Comparison of ENCODE assay signal across 1 cellular context in the genomic region with DNA sequence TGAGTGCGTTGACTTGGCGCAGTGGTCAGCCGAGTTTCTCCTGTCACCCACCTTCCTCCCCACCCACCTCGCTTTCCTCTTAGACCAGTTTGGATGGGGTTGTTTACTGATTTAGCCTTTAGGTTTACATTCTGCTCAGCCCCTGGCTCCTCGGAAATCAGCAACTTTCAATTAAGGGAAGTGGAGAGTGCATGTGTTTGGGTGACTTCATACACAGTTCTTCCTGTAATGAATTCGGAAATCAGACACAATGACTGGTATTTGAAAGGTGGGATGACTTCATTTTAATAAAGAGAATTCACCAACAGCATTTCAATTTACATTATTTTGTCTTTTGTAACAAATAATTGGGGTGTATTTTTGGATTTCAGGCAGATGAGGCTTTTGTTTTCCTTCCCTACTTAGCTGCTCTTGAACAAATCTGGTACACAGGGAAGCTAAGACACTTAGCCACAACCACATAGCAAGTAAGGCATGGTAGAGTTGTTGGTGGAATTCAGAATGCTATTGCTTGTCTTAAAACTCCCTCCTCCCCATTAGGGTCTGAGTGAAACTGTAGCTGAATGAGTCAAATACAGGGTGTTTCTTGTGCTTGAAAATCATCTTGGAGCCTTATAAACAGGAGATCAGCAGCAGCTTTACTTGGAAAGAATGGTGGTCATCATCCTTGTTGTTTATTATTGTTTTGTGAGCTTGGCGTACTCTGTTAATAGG.
TF ChIP-seq lines count a peak whose summit lies in the region.

No MANE protein-coding gene starts in this region.

TF ChIP-seq in GM23338, 12 proteins besides CTCF, POLR2A, EP300 and RAD21 (continued from another document):
- no peak for TF ChIP-seq CREB1 (CRISPR knock-in tag; IDR thresholded peaks at IDR 0.05; ENCODE audit: low read depth)
- TF ChIP-seq, protein P1, sequence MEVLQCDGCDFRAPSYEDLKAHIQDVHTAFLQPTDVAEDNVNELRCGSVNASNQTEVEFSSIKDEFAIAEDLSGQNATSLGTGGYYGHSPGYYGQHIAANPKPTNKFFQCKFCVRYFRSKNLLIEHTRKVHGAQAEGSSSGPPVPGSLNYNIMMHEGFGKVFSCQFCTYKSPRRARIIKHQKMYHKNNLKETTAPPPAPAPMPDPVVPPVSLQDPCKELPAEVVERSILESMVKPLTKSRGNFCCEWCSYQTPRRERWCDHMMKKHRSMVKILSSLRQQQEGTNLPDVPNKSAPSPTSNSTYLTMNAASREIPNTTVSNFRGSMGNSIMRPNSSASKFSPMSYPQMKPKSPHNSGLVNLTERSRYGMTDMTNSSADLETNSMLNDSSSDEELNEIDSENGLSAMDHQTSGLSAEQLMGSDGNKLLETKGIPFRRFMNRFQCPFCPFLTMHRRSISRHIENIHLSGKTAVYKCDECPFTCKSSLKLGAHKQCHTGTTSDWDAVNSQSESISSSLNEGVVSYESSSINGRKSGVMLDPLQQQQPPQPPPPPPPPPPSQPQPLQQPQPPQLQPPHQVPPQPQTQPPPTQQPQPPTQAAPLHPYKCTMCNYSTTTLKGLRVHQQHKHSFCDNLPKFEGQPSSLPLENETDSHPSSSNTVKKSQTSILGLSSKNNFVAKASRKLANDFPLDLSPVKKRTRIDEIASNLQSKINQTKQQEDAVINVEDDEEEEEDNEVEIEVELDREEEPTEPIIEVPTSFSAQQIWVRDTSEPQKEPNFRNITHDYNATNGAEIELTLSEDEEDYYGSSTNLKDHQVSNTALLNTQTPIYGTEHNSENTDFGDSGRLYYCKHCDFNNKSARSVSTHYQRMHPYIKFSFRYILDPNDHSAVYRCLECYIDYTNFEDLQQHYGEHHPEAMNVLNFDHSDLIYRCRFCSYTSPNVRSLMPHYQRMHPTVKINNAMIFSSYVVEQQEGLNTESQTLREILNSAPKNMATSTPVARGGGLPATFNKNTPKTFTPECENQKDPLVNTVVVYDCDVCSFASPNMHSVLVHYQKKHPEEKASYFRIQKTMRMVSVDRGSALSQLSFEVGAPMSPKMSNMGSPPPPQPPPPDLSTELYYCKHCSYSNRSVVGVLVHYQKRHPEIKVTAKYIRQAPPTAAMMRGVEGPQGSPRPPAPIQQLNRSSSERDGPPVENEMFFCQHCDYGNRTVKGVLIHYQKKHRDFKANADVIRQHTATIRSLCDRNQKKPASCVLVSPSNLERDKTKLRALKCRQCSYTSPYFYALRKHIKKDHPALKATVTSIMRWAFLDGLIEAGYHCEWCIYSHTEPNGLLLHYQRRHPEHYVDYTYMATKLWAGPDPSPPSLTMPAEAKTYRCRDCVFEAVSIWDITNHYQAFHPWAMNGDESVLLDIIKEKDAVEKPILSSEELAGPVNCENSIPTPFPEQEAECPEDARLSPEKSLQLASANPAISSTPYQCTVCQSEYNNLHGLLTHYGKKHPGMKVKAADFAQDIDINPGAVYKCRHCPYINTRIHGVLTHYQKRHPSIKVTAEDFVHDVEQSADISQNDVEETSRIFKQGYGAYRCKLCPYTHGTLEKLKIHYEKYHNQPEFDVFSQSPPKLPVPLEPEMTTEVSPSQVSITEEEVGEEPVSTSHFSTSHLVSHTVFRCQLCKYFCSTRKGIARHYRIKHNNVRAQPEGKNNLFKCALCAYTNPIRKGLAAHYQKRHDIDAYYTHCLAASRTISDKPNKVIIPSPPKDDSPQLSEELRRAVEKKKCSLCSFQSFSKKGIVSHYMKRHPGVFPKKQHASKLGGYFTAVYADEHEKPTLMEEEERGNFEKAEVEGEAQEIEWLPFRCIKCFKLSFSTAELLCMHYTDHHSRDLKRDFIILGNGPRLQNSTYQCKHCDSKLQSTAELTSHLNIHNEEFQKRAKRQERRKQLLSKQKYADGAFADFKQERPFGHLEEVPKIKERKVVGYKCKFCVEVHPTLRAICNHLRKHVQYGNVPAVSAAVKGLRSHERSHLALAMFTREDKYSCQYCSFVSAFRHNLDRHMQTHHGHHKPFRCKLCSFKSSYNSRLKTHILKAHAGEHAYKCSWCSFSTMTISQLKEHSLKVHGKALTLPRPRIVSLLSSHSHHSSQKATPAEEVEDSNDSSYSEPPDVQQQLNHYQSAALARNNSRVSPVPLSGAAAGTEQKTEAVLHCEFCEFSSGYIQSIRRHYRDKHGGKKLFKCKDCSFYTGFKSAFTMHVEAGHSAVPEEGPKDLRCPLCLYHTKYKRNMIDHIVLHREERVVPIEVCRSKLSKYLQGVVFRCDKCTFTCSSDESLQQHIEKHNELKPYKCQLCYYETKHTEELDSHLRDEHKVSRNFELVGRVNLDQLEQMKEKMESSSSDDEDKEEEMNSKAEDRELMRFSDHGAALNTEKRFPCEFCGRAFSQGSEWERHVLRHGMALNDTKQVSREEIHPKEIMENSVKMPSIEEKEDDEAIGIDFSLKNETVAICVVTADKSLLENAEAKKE (CRISPR knock-in tag; IDR thresholded peaks at IDR 0.05), result no peak
- no peak for TF ChIP-seq EZH2phosphoT487 (IDR thresholded peaks at IDR 0.05; ENCODE audit: unreplicated experiment)
- TF ChIP-seq, protein P2, sequence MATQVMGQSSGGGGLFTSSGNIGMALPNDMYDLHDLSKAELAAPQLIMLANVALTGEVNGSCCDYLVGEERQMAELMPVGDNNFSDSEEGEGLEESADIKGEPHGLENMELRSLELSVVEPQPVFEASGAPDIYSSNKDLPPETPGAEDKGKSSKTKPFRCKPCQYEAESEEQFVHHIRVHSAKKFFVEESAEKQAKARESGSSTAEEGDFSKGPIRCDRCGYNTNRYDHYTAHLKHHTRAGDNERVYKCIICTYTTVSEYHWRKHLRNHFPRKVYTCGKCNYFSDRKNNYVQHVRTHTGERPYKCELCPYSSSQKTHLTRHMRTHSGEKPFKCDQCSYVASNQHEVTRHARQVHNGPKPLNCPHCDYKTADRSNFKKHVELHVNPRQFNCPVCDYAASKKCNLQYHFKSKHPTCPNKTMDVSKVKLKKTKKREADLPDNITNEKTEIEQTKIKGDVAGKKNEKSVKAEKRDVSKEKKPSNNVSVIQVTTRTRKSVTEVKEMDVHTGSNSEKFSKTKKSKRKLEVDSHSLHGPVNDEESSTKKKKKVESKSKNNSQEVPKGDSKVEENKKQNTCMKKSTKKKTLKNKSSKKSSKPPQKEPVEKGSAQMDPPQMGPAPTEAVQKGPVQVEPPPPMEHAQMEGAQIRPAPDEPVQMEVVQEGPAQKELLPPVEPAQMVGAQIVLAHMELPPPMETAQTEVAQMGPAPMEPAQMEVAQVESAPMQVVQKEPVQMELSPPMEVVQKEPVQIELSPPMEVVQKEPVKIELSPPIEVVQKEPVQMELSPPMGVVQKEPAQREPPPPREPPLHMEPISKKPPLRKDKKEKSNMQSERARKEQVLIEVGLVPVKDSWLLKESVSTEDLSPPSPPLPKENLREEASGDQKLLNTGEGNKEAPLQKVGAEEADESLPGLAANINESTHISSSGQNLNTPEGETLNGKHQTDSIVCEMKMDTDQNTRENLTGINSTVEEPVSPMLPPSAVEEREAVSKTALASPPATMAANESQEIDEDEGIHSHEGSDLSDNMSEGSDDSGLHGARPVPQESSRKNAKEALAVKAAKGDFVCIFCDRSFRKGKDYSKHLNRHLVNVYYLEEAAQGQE (IDR thresholded peaks at IDR 0.05; ENCODE audit: unreplicated experiment), result no peak
- TF ChIP-seq JUNB (IDR thresholded peaks at IDR 0.05; ENCODE audit: unreplicated experiment), result no peak
- no peak for TF ChIP-seq STAT1 (IDR thresholded peaks at IDR 0.05; ENCODE audit: unreplicated experiment)
- no peak for TF ChIP-seq ZNF331 (CRISPR knock-in tag; IDR thresholded peaks at IDR 0.05; ENCODE audit: low read depth)
TF ChIP-seq in GM23338: peak in this region for 0.
